In genomic region chr15:100115066-100115710, GRCh38 we compare ENCODE assay signal across 16 cellular contexts.
A peak's percentile ranks its signal among the peaks of the same experiment; 100 is the strongest.
DNase-seq lines count a peak whose midpoint lies in the region; ATAC-seq and TF ChIP-seq lines count a peak whose summit lies in the region.
"Had no signal": no experiment of that assay in that cellular context is flagged by ENCODE, and none has a peak within 500 bp of the region (broad histone marks: within the 10 kb centered on the region; RNA-seq: fewer than 3 reads in every experiment).

No MANE protein-coding gene starts in this region.

- CTCF ChIA-PET in MCF 10A (lab: Yijun Ruan, JAX) = interaction anchor here (0.6 to 1.8 kb wide), 7 partner anchors 10 to 843 kb away, joined by 3 to 6 read pairs (median 4); no protein-coding TSS in a partner anchor
- CTCF ChIA-PET in mammary epithelial cell (lab: Charles Lee; ENCODE audit: low non-redundant PET) = no interaction called here

- H3K36me3 ChIP-seq in mammary epithelial cell (ENCODE audit: insufficient read depth, low read length) = no peaks in the 10 kb centered on the region
- H3K36me3 ChIP-seq in esophagus squamous epithelium = peaks cover 0 to 4% (median 0%) of the 10 kb centered on the region in 3 donors
- no peaks in the 10 kb centered on the region for H3K36me3 ChIP-seq in transverse colon

- H3K27ac ChIP-seq in mammary epithelial cell (ENCODE audit: insufficient read depth, low read depth, low read length) (no peak overlapping the region), esophagus squamous epithelium (peak overlapping the region in 3 of 4 donors; percentile 59 to 89 (median 70)), transverse colon (peak overlapping the region in 3 of 4 donors; percentile 30 to 74 (median 40))
- H3K27ac ChIP-seq: C4-2B had no signal

- H3K27ac Mint-ChIP-seq in MCF 10A (ENCODE audit: low read depth, unreplicated experiment) (peak overlapping the region; percentile 42), osteocyte (ENCODE audit: unreplicated experiment) (peak overlapping the region; percentile 74)
- H3K27ac Mint-ChIP-seq: HFFc6 had no signal

- H3K36me3 Mint-ChIP-seq in MCF 10A (ENCODE audit: insufficient read depth, unreplicated experiment) (no peaks in the 10 kb centered on the region), osteocyte (ENCODE audit: unreplicated experiment) (no peaks in the 10 kb centered on the region)

- no peaks in the 10 kb centered on the region for H4K20me1 ChIP-seq in mammary epithelial cell (ENCODE audit: insufficient read depth, low read length)

- H3K27me3 ChIP-seq in mammary epithelial cell (ENCODE audit: insufficient read depth, low read length) (no peaks in the 10 kb centered on the region), esophagus squamous epithelium (no peaks in the 10 kb centered on the region), transverse colon (no peaks in the 10 kb centered on the region)

- WGBS in mammary epithelial cell (ENCODE audit: low coverage, missing lambda C conversion rate) = 89% methylated on average over 18 of the region's 19 CpGs
- 91 to 93% methylated on average over 19 of the region's 19 CpGs for WGBS in esophagus squamous epithelium, 2 donors
- WGBS in transverse colon (ENCODE audit: low coverage in 1 of 2), 2 donors = 90% methylated on average over 19 of the region's 19 CpGs; no CpG with 5 or more reads in 1 of the 2 donors

- H3K79me2 ChIP-seq in mammary epithelial cell (ENCODE audit: insufficient read depth, low read length) = no peaks in the 10 kb centered on the region

- H3K4me2 ChIP-seq in mammary epithelial cell (ENCODE audit: insufficient read depth, low read depth, low read length) = no peak overlapping the region

- POLR2A ChIA-PET in MCF 10A (lab: Yijun Ruan, JAX) = interaction anchor here (0.6 to 1.2 kb wide), 3 partner anchors 8 to 554 kb away, joined by 3 to 4 read pairs (median 3); no protein-coding TSS in a partner anchor

- H3K9ac ChIP-seq in mammary epithelial cell (ENCODE audit: insufficient read depth, low read length) = no peak overlapping the region

- ATAC-seq in GM21723 (IDR thresholded peaks at IDR 0.05; ENCODE audit: unreplicated experiment) = no peak
- ATAC-seq: left colon had no signal

- no peak overlapping the region for H2AFZ ChIP-seq in mammary epithelial cell (ENCODE audit: low read depth, low read length)

- intact Hi-C loops in MCF 10A (cut with micrococcal nuclease) (loop anchor here (2.0 kb wide), 1 partner anchor 146 kb away; no protein-coding TSS in a partner anchor), mammary epithelial cell (cut with micrococcal nuclease) (no loop called here), esophagus squamous epithelium (cut with DNase I) (no loop called here), transverse colon (cut with DNase I; ENCODE audit: low total_unique reads) (no loop called here), head of caudate nucleus (cut with DNase I) (no loop called here)

- H3K4me1 Mint-ChIP-seq in MCF 10A (ENCODE audit: insufficient read depth, unreplicated experiment) = peaks cover 31% of the 10 kb centered on the region
- peaks cover 48% of the 10 kb centered on the region for H3K4me1 Mint-ChIP-seq in osteocyte (ENCODE audit: unreplicated experiment)

- no peaks in the 10 kb centered on the region for H3K27me3 Mint-ChIP-seq in MCF 10A (ENCODE audit: insufficient read depth, unreplicated experiment)
- H3K27me3 Mint-ChIP-seq in osteocyte (ENCODE audit: unreplicated experiment) = no peaks in the 10 kb centered on the region

- no peak for DNase-seq in MCF 10A (ENCODE audit: unreplicated experiment)
- DNase-seq in mammary epithelial cell = no peak
- DNase-seq in esophagus squamous epithelium (lab: John Stamatoyannopoulos, UW) = no peak
- DNase-seq in osteocyte (ENCODE audit: extremely low spot score, unreplicated experiment) = no peak
- DNase-seq in transverse colon = no peak
- no peak for DNase-seq in head of caudate nucleus
- DNase-seq in NAMALWA (ENCODE audit: low spot score) = no peak
- DNase-seq: 8988T, activated gamma-delta T cell, HFFc6, left colon, NCI-H187, NCI-H446 treated with DMSO at 0.1 percent for 48 hours, T-helper 9 cell had no signal

- no peak overlapping the region for H3K4me3 Mint-ChIP-seq in MCF 10A (ENCODE audit: unreplicated experiment)
- H3K4me3 Mint-ChIP-seq in osteocyte (ENCODE audit: unreplicated experiment) = no peak overlapping the region

- TF ChIP-seq POLR2A in esophagus squamous epithelium (IDR thresholded peaks at IDR 0.05) (no peak), transverse colon (IDR thresholded peaks at IDR 0.05) (no peak)

- TF ChIP-seq EP300 in transverse colon (IDR thresholded peaks at IDR 0.05; ENCODE audit: low read depth) = no peak

- no peaks in the 10 kb centered on the region for H3K9me3 ChIP-seq in mammary epithelial cell (replicated peaks; ENCODE audit: insufficient read depth, low read length)
- peaks cover 0 to 7% (median 0%) of the 10 kb centered on the region in 3 donors for H3K9me3 ChIP-seq in esophagus squamous epithelium
- no peaks in the 10 kb centered on the region for H3K9me3 ChIP-seq in transverse colon

- BruUV-seq in MCF 10A (replicated peaks; lab: Mats Ljungman, UMichigan) = no TSS peak
- no TSS peak for BruUV-seq in mammary epithelial cell (replicated peaks; lab: Mats Ljungman, UMichigan)

- in situ Hi-C loops in mammary epithelial cell (cut with MboI; ENCODE audit: low sequenced_read_pairs in 2 of 2) = no loop called here
- in situ Hi-C loops in transverse colon (cut with MboI; ENCODE audit: low pct_ligation_motif_present in 1 of 4, low pct_unique_long_range_greater_than_20kb in 1 of 4, low sequenced_read_pairs in 3 of 4) = no loop called here

- TF ChIP-seq CTCF in MCF 10A (IDR thresholded peaks at IDR 0.05; ENCODE audit: unreplicated experiment) = no peak
- no peak for TF ChIP-seq CTCF in mammary epithelial cell (conservative IDR thresholded peaks at IDR 0.05 in 1 of 2, IDR thresholded peaks at IDR 0.05 in 1 of 2; ENCODE audit: extremely low read depth in 1 of 2, insufficient read depth in 1 of 2, low read depth in 1 of 2, low read length in 2 of 2)
- TF ChIP-seq CTCF in esophagus squamous epithelium (IDR thresholded peaks at IDR 0.05) = no peak
- TF ChIP-seq CTCF in osteocyte (IDR thresholded peaks at IDR 0.05) = no peak
- no peak for TF ChIP-seq CTCF in transverse colon (IDR thresholded peaks at IDR 0.05)

- peaks cover 12% of the 10 kb centered on the region for H3K4me1 ChIP-seq in mammary epithelial cell (ENCODE audit: insufficient read depth, low read length)
- peaks cover 13 to 43% (median 24%) of the 10 kb centered on the region in 3 donors for H3K4me1 ChIP-seq in esophagus squamous epithelium
- peaks cover 5 to 32% (median 13%) of the 10 kb centered on the region in 4 donors for H3K4me1 ChIP-seq in transverse colon

- peaks cover 7% of the 10 kb centered on the region for H3K9me3 Mint-ChIP-seq in MCF 10A (ENCODE audit: unreplicated experiment)
- peaks cover 4% of the 10 kb centered on the region for H3K9me3 Mint-ChIP-seq in osteocyte (ENCODE audit: unreplicated experiment)

- H3K4me3 ChIP-seq in mammary epithelial cell (replicated peaks in 1 of 3; ENCODE audit: insufficient read depth in 1 of 3, low read depth in 2 of 3, low read length in 3 of 3) (no peak overlapping the region), esophagus squamous epithelium (no peak overlapping the region), transverse colon (no peak overlapping the region)

- dilution Hi-C loops in mammary epithelial cell (cut with HindIII; ENCODE audit: low sequenced_read_pairs) = no loop called here
